ENCODE assay signal across 28 cellular contexts in genomic region chr10:71348850-71349249, GRCh38. TPM values are rescaled to one million over a fixed set of nuclear protein-coding genes. Genes with fewer than 3 reads are reported as not detected.
A peak's percentile ranks its signal among the peaks of the same experiment; 100 is the strongest.
DNase-seq lines count a peak whose midpoint lies in the region; ATAC-seq and TF ChIP-seq lines count a peak whose summit lies in the region.
"Had no signal": no experiment of that assay in that cellular context is flagged by ENCODE, and none has a peak within 500 bp of the region (broad histone marks: within the 10 kb centered on the region; RNA-seq: fewer than 3 reads in every experiment).

No MANE protein-coding gene starts in this region.

- no peak overlapping the region for H2BK120ac ChIP-seq in neuronal stem cell (ENCODE audit: low read depth, low read length)

- peaks cover 45% of the 10 kb centered on the region for H3K4me1 ChIP-seq in Caco-2
- peaks cover 52% of the 10 kb centered on the region for H3K4me1 ChIP-seq in PC-9 (replicated peaks; ENCODE audit: insufficient read depth)
- H3K4me1 ChIP-seq in neuronal stem cell (ENCODE audit: control insufficient read depth in 2 of 2, insufficient read depth in 1 of 2, low read depth in 1 of 2, low read length in 2 of 2) = peaks cover 4 to 12% of the 10 kb centered on the region in 2 donors

- CTCF ChIA-PET in Caco-2 (lab: Charles Lee) = interaction anchor here (0.6 to 1.3 kb wide), 3 partner anchors 35 to 290 kb away, joined by 3 read pairs; no protein-coding TSS in a partner anchor
- CTCF ChIA-PET in PC-9 (lab: Charles Lee) = no interaction called here

- H4K91ac ChIP-seq in neuronal stem cell (ENCODE audit: low read depth, low read length, poor library complexity) = no peak overlapping the region

- H3K27ac ChIP-seq in PC-9 = no peak overlapping the region
- H3K27ac ChIP-seq in epithelial cell of prostate = peak overlapping the region; percentile 8
- H3K27ac ChIP-seq in neuronal stem cell (replicated peaks; ENCODE audit: low read length) = no peak overlapping the region
- H3K27ac ChIP-seq: SJCRH30 had no signal

- no peak overlapping the region for H3K4ac ChIP-seq in neuronal stem cell (ENCODE audit: low read length)

- no peaks in the 10 kb centered on the region for H3K79me1 ChIP-seq in neuronal stem cell (ENCODE audit: low read depth, low read length)

- H2BK15ac ChIP-seq in neuronal stem cell (ENCODE audit: low read length) = no peak overlapping the region

- no peak overlapping the region for H3K4me3 Mint-ChIP-seq in Caco-2 (ENCODE audit: unreplicated experiment)
- H3K4me3 Mint-ChIP-seq: B cell, GM23338 had no signal

- no CpG with 5 or more reads among the region's 1 CpG for WGBS in neuronal stem cell (ENCODE audit: extremely low coverage in 2 of 2, insufficient read length in 2 of 2, insufficient replicate concordance in 1 of 2), 2 donors

- peak overlapping the region; percentile 35 for H2BK5ac ChIP-seq in neuronal stem cell (ENCODE audit: low read length)

- peaks cover 11% of the 10 kb centered on the region for H3F3A ChIP-seq in PC-9 (ENCODE audit: insufficient read depth, low read depth)

- peaks cover 4% of the 10 kb centered on the region for H3K36me3 Mint-ChIP-seq in Caco-2 (ENCODE audit: insufficient read depth, unreplicated experiment)

- H3K4me1 Mint-ChIP-seq in Caco-2 (ENCODE audit: low read depth, unreplicated experiment) = peaks cover 35% of the 10 kb centered on the region
- H3K4me1 Mint-ChIP-seq: B cell had no signal

- no peak overlapping the region for H2AFZ ChIP-seq in PC-9
- no peak overlapping the region for H2AFZ ChIP-seq in neuronal stem cell (ENCODE audit: low read length)
- H2AFZ ChIP-seq: GM23338 had no signal

- no TSS peak for BruUV-seq in Caco-2 (replicated peaks; lab: Mats Ljungman, UMichigan)
- no TSS peak for BruUV-seq in PC-9 (replicated peaks; lab: Mats Ljungman, UMichigan)

- TF ChIP-seq CTCF in Caco-2 (IDR thresholded peaks at IDR 0.05; ENCODE audit: insufficient read depth in 1 of 2, low read depth in 1 of 2, low read length in 1 of 2, severe bottlenecking in 1 of 2, unreplicated experiment in 1 of 2) (no peak), PC-9 (conservative IDR thresholded peaks at IDR 0.05) (no peak)

- H3K27me3 ChIP-seq in Caco-2 (replicated peaks; ENCODE audit: control insufficient read depth, insufficient read depth, low read length) = no peaks in the 10 kb centered on the region
- no peaks in the 10 kb centered on the region for H3K27me3 ChIP-seq in PC-9 (ENCODE audit: insufficient read depth, low read depth)
- H3K27me3 ChIP-seq in neuronal stem cell (ENCODE audit: control insufficient read depth in 3 of 3, insufficient read depth in 3 of 3, low read depth in 1 of 3, low read length in 3 of 3) = no peaks in the 10 kb centered on the region
- H3K27me3 ChIP-seq: SJCRH30 had no signal

- intact Hi-C loops in Caco-2 (cut with micrococcal nuclease; ENCODE audit: unreplicated experiment) = no loop called here
- intact Hi-C loops in PC-9 (cut with micrococcal nuclease; ENCODE audit: unreplicated experiment) = loop anchor here (1.0 to 2.0 kb wide), 3 partner anchors 9 to 30 kb away; partner anchors contain the start of gene SLC29A3

- no peak overlapping the region for H4K8ac ChIP-seq in neuronal stem cell (ENCODE audit: low read depth, low read length)

- no peaks in the 10 kb centered on the region for H4K20me1 ChIP-seq in PC-9 (ENCODE audit: insufficient read depth)

- H2BK12ac ChIP-seq in neuronal stem cell (ENCODE audit: low read length) = no peak overlapping the region

- no peak overlapping the region for H3K9ac ChIP-seq in neuronal stem cell (ENCODE audit: low read depth, low read length, poor library complexity)

- H2AK5ac ChIP-seq in neuronal stem cell (ENCODE audit: low read depth, low read length) = no peak overlapping the region

- peak overlapping the region; percentile 25 for H3K27ac Mint-ChIP-seq in Caco-2 (ENCODE audit: unreplicated experiment)
- H3K27ac Mint-ChIP-seq: B cell; CD4-positive, CD25-positive, alpha-beta regulatory T cell had no signal

- H3K4me2 ChIP-seq in PC-9 (peak overlapping the region; percentile 10; the same call in 1 of the 2 replicates), neuronal stem cell (ENCODE audit: insufficient read depth, low read length, poor library complexity, severe bottlenecking) (no peak overlapping the region)
- H3K4me2 ChIP-seq: GM23338 had no signal

- H3K23ac ChIP-seq in neuronal stem cell (ENCODE audit: low read depth, low read length, poor library complexity) = no peak overlapping the region

- no peak for ATAC-seq in GM18519 (IDR thresholded peaks at IDR 0.05; ENCODE audit: low FRiP score, unreplicated experiment)
- ATAC-seq: GM23338, K562, PC-3, Right ventricle myocardium inferior, SK-N-SH treated with all-trans-retinoic acid at 6 μM for 48 hours had no signal

- no peak overlapping the region for H3K14ac ChIP-seq in neuronal stem cell (ENCODE audit: low read length)

- H3K36me3 ChIP-seq in Caco-2 (ENCODE audit: control insufficient read depth, insufficient read depth, low read length) (no peaks in the 10 kb centered on the region), PC-9 (ENCODE audit: low read depth) (no peaks in the 10 kb centered on the region; the same call in 1 of the 2 replicates), neuronal stem cell (replicated peaks in 1 of 2; ENCODE audit: control insufficient read depth in 2 of 2, insufficient read depth in 2 of 2, low read length in 2 of 2) (no peaks in the 10 kb centered on the region)
- H3K36me3 ChIP-seq: SJCRH30 had no signal

- DNase-seq in Caco-2 (no peak), PC-9 (no peak), epithelial cell of prostate (ENCODE audit: low read depth, low spot score) (no peak), neuronal stem cell (ENCODE audit: low spot score) (no peak), GDM1 (lab: John Stamatoyannopoulos, UW) (no peak), HT-29 (ENCODE audit: low spot score) (no peak)
- DNase-seq: CD4-positive, CD25-positive, alpha-beta regulatory T cell; HCEC 1CT; Kasumi-1; MV-4-11; NCI-H1105 treated with DMSO at 0.1 percent for 48 hours; NCI-H146; NCI-H1930; NCI-H2107; NCI-H446 treated with DMSO at 0.1 percent for 48 hours; NCI-H526; NCI-H82; NK-92 treated with Interleukin-12 subunit alpha and Interleukin-12 subunit beta, amount 100 ng/mL, for 24 hours; SJCRH30 had no signal

- POLR2A ChIA-PET in Caco-2 (lab: Charles Lee) (interaction anchor here (0.6 kb wide), 1 partner anchor 27 kb away, joined by 3 read pairs; no protein-coding TSS in a partner anchor), PC-9 (lab: Charles Lee; ENCODE audit: unreplicated experiment) (interaction anchor here (0.6 kb wide), 1 partner anchor 8 kb away, joined by 5 read pairs; no protein-coding TSS in a partner anchor)

- H3K9me3 ChIP-seq in Caco-2 (no peaks in the 10 kb centered on the region), PC-9 (ENCODE audit: insufficient read depth, low read depth) (no peaks in the 10 kb centered on the region; the same call in 1 of the 2 replicates), neuronal stem cell (replicated peaks in 1 of 2; ENCODE audit: control insufficient read depth in 2 of 2, insufficient read depth in 1 of 2, low read depth in 1 of 2, low read length in 2 of 2) (no peaks in the 10 kb centered on the region)
- H3K9me3 ChIP-seq: SJCRH30 had no signal

- peak overlapping the region; percentile 0 for H3K18ac ChIP-seq in neuronal stem cell (ENCODE audit: low read length)

- no peaks in the 10 kb centered on the region for H3K9me2 ChIP-seq in PC-9 (ENCODE audit: insufficient read depth)

- H3K79me2 ChIP-seq in PC-9 (ENCODE audit: low read depth) = 0 out of 2 replicates have a peak, but pooled peaks cover 8% of the 10 kb centered on the region

- H3K27me3 Mint-ChIP-seq in Caco-2 (ENCODE audit: insufficient read depth, unreplicated experiment) = no peaks in the 10 kb centered on the region
- H3K27me3 Mint-ChIP-seq: B cell; CD4-positive, CD25-positive, alpha-beta regulatory T cell had no signal

- no peaks in the 10 kb centered on the region for H3K9me3 Mint-ChIP-seq in Caco-2 (ENCODE audit: unreplicated experiment)
- H3K9me3 Mint-ChIP-seq: CD4-positive, CD25-positive, alpha-beta regulatory T cell had no signal

- H3K4me3 ChIP-seq in Caco-2 (ENCODE audit: low read depth, low read length) = no peak overlapping the region
- H3K4me3 ChIP-seq in PC-9 = no peak overlapping the region
- H3K4me3 ChIP-seq in neuronal stem cell (ENCODE audit: low read length in 2 of 2) = no peak overlapping the region
- H3K4me3 ChIP-seq: GM23338, K562, SJCRH30 had no signal

RNA-seq across cellular contexts. Expression of gene SLC29A3, which starts 29.8 kb away (rescaled TPM):
- total RNA-seq in Caco-2 (2022) (18.3 and 20.7 TPM in 2 replicates), PC-9 (2021) (24.1 and 35.7 TPM in 2 replicates)
- 5.2 TPM for polyA plus RNA-seq in neuronal stem cell (2013, experiment 1 of 2)
- polyA plus RNA-seq in neuronal stem cell (2013, experiment 2 of 2) = 5.5 TPM
- total RNA-seq in HT-29 (2014; rRNA removed; shearing (Covaris generic)) = 4.1 and 4.4 TPM in 2 replicates

RNA-seq across cellular contexts. Expression of gene CDH23, which starts 47.9 kb away (rescaled TPM):
- total RNA-seq in Caco-2 (2022) = 0.34 and 1.0 TPM in 2 replicates
- 7.8 and 13.3 TPM in 2 replicates for total RNA-seq in PC-9 (2021)
- polyA plus RNA-seq in neuronal stem cell (2013, experiment 1 of 2) = 1.6 TPM
- 1.8 TPM for polyA plus RNA-seq in neuronal stem cell (2013, experiment 2 of 2)
- total RNA-seq in HT-29 (2014; rRNA removed; shearing (Covaris generic)) = 0.05 and 0.63 TPM in 2 replicates
- total RNA-seq: M059J, PC-3, RPMI7951 had no signal
